15 cellular contexts compared by ENCODE assay signal in genomic region chr1:224622831-224623230, GRCh38. TPM values are rescaled to one million over a fixed set of nuclear protein-coding genes. Genes with fewer than 3 reads are reported as not detected.
DNase-seq lines count a peak whose midpoint lies in the region; ATAC-seq and TF ChIP-seq lines count a peak whose summit lies in the region.
"Had no signal": no experiment of that assay in that cellular context is flagged by ENCODE, and none has a peak within 500 bp of the region (broad histone marks: within the 10 kb centered on the region; RNA-seq: fewer than 3 reads in every experiment).

No MANE protein-coding gene starts in this region.

- H3K14ac ChIP-seq in mesenchymal stem cell (ENCODE audit: low read length in 2 of 2) = peak overlapping the region in 1 of 2 experiments; percentile 86

- peak overlapping the region; percentile 50 to 96 for H3K18ac ChIP-seq in mesenchymal stem cell (ENCODE audit: low read depth in 1 of 2, low read length in 2 of 2)

- H2BK120ac ChIP-seq in mesenchymal stem cell (ENCODE audit: low read depth, low read length) = peak overlapping the region; percentile 66

- H3K4me1 ChIP-seq in mesenchymal stem cell (ENCODE audit: control insufficient read depth, insufficient read depth, low read depth, low read length) (peaks cover 28% of the 10 kb centered on the region), aorta (ENCODE audit: control insufficient read depth in 1 of 2, insufficient read depth in 2 of 2, low read length in 2 of 2) (no peaks in the 10 kb centered on the region)
- H3K4me1 ChIP-seq: gastroesophageal sphincter, prostate gland had no signal

- intact Hi-C loops in CD4-positive, alpha-beta T cell (cut with DNase I, micrococcal nuclease) = loop anchor here in 1 of 2 experiments (10.0 kb wide), 1 partner anchor 802 kb away; the partner anchor contains the start of gene LBR
- intact Hi-C loops in aorta (cut with DNase I) = no loop called here

- peak overlapping the region; percentile 4 for H3K4me2 ChIP-seq in mesenchymal stem cell (ENCODE audit: low read length, poor library complexity, severe bottlenecking)

- H3K4me1 Mint-ChIP-seq in CD4-positive, alpha-beta T cell (ENCODE audit: low read depth) = peaks cover 48% of the 10 kb centered on the region
- H3K4me1 Mint-ChIP-seq in activated CD4-positive, alpha-beta memory T cell treated with anti-CD3 and anti-CD28 coated beads, Interleukin-2, amount 10 ng/mL, durations not matched to agents 7 days and 5 days = peaks cover 59% of the 10 kb centered on the region

- H2BK5ac ChIP-seq in mesenchymal stem cell (ENCODE audit: low read depth, low read length, poor library complexity, severe bottlenecking) = peak overlapping the region; percentile 47

- no peak overlapping the region for H3K4me3 Mint-ChIP-seq in CD4-positive, alpha-beta T cell
- no peak overlapping the region for H3K4me3 Mint-ChIP-seq in activated CD4-positive, alpha-beta memory T cell treated with anti-CD3 and anti-CD28 coated beads, Interleukin-2, amount 10 ng/mL, durations not matched to agents 7 days and 5 days
- H3K4me3 Mint-ChIP-seq: stimulated activated naive B cell treated with anti-CD40 and anti-IgM and Interleukin-4, amounts not matched to agents 10 μg/mL and 1 μg/mL and 100 μg/mL, for 72 hours had no signal

- CTCF ChIA-PET in CD4-positive, alpha-beta T cell (lab: Charles Lee) = no interaction called here
- CTCF ChIA-PET in activated CD4-positive, alpha-beta memory T cell treated with anti-CD3 and anti-CD28 coated beads, Interleukin-2, amount 10 ng/mL, durations not matched to agents 7 days and 5 days (lab: Charles Lee) = interaction anchor here (1.0 to 3.5 kb wide), 6 partner anchors 10 to 228 kb away, joined by 3 to 24 read pairs (median 4); no protein-coding TSS in a partner anchor

- H3K4me3 ChIP-seq in HFF-Myc (replicated peaks; ENCODE audit: low read depth, low read length) (0 out of 2 replicates have a peak overlapping the region, but pooled peaks have one; percentile 2), mesenchymal stem cell (ENCODE audit: insufficient read depth in 1 of 2, low read depth in 1 of 2, low read length in 2 of 2) (peak overlapping the region in 1 of 2 experiments; percentile 100), aorta (ENCODE audit: low read length in 2 of 2) (no peak overlapping the region)
- H3K4me3 ChIP-seq: coronary artery, gastroesophageal sphincter, prostate gland, transverse colon had no signal

- H3K27ac Mint-ChIP-seq in CD4-positive, alpha-beta T cell = peak overlapping the region; percentile 83
- peak overlapping the region; percentile 98 for H3K27ac Mint-ChIP-seq in activated CD4-positive, alpha-beta memory T cell treated with anti-CD3 and anti-CD28 coated beads, Interleukin-2, amount 10 ng/mL, durations not matched to agents 7 days and 5 days
- H3K27ac Mint-ChIP-seq: stimulated activated naive B cell treated with anti-CD40 and anti-IgM and Interleukin-4, amounts not matched to agents 10 μg/mL and 1 μg/mL and 100 μg/mL, for 72 hours had no signal

- peak overlapping the region; percentile 29 to 69 for H3K4ac ChIP-seq in mesenchymal stem cell (ENCODE audit: low read depth in 1 of 2, low read length in 2 of 2)

- no peak for TF ChIP-seq CTCF in CD4-positive, alpha-beta T cell (IDR thresholded peaks at IDR 0.05)
- no peak for TF ChIP-seq CTCF in HFF-Myc (IDR thresholded peaks at IDR 0.05; ENCODE audit: low read depth, low read length, missing control alignments)

- WGBS in mesenchymal stem cell = 71% methylated on average over 2 of the region's 2 CpGs
- 96 to 97% methylated on average over 2 of the region's 2 CpGs for WGBS in aorta, 2 donors

- H3K9ac ChIP-seq in mesenchymal stem cell (ENCODE audit: low read length) = peak overlapping the region; percentile 67

- peak overlapping the region; percentile 2 for H4K8ac ChIP-seq in mesenchymal stem cell (ENCODE audit: low read length)

- peak overlapping the region; percentile 19 to 100 for H2BK12ac ChIP-seq in mesenchymal stem cell (ENCODE audit: low read length in 2 of 2)

- no peak overlapping the region for H2AFZ ChIP-seq in mesenchymal stem cell (ENCODE audit: low read depth, low read length)

- no peaks in the 10 kb centered on the region for H3K9me3 ChIP-seq in CD4-positive, alpha-beta T cell (ENCODE audit: control insufficient read depth, low read length)
- H3K9me3 ChIP-seq in mesenchymal stem cell (ENCODE audit: control insufficient read depth, low read length) (no peaks in the 10 kb centered on the region), aorta (ENCODE audit: control insufficient read depth, low read length) (no peaks in the 10 kb centered on the region)
- H3K9me3 ChIP-seq: gastroesophageal sphincter, prostate gland, transverse colon had no signal

- POLR2A ChIA-PET in CD4-positive, alpha-beta T cell (lab: Charles Lee) = interaction anchor here (0.7 to 1.8 kb wide), 2 partner anchors 11 to 27 kb away, joined by 3 to 5 read pairs; no protein-coding TSS in a partner anchor
- POLR2A ChIA-PET in activated CD4-positive, alpha-beta memory T cell treated with anti-CD3 and anti-CD28 coated beads, Interleukin-2, amount 10 ng/mL, durations not matched to agents 7 days and 5 days (lab: Charles Lee) = interaction anchor here (0.9 to 3.4 kb wide), 10 partner anchors 10 to 440 kb away, joined by 3 to 24 read pairs (median 4); partner anchors contain the start of genes DEGS1 and WDR26

- no peaks in the 10 kb centered on the region for H3K36me3 Mint-ChIP-seq in CD4-positive, alpha-beta T cell (ENCODE audit: low read depth)
- peaks cover 16% of the 10 kb centered on the region for H3K36me3 Mint-ChIP-seq in activated CD4-positive, alpha-beta memory T cell treated with anti-CD3 and anti-CD28 coated beads, Interleukin-2, amount 10 ng/mL, durations not matched to agents 7 days and 5 days (ENCODE audit: low read depth)

- H2BK15ac ChIP-seq in mesenchymal stem cell (ENCODE audit: low read depth, poor library complexity, severe bottlenecking) = peak overlapping the region; percentile 13

- H3K27ac ChIP-seq in CD4-positive, alpha-beta T cell (ENCODE audit: low read depth, low read length) = no peak overlapping the region
- H3K27ac ChIP-seq in mesenchymal stem cell (ENCODE audit: low read length, poor library complexity, severe bottlenecking) = peak overlapping the region; percentile 90
- H3K27ac ChIP-seq in aorta (ENCODE audit: low read depth in 1 of 2, low read length in 2 of 2) = no peak overlapping the region
- H3K27ac ChIP-seq: coronary artery, gastroesophageal sphincter, prostate gland, transverse colon had no signal

- H3K36me3 ChIP-seq in mesenchymal stem cell (ENCODE audit: control insufficient read depth in 1 of 2, insufficient read depth in 2 of 2, low read depth in 1 of 2, low read length in 2 of 2) = peaks cover 0 to 95% of the 10 kb centered on the region in 2 experiments
- H3K36me3 ChIP-seq in aorta (ENCODE audit: control insufficient read depth in 1 of 2, insufficient read depth in 2 of 2, low read length in 1 of 2) = no peaks in the 10 kb centered on the region
- H3K36me3 ChIP-seq: gastroesophageal sphincter, prostate gland, transverse colon had no signal

- peak overlapping the region; percentile 5 for H4K91ac ChIP-seq in mesenchymal stem cell (ENCODE audit: low read length)

- no peak for ATAC-seq in CD4-positive, alpha-beta T cell (ENCODE audit: poor library complexity)
- no peak for ATAC-seq in HG02759 (IDR thresholded peaks at IDR 0.05; ENCODE audit: unreplicated experiment)
- ATAC-seq in aorta (ENCODE audit: low FRiP score) = no peak
- ATAC-seq: gastroesophageal sphincter had no signal

- peak overlapping the region in 1 of 2 experiments; percentile 14 for H3K23ac ChIP-seq in mesenchymal stem cell (ENCODE audit: low read length in 2 of 2)

- peaks cover 60% of the 10 kb centered on the region for H3K27me3 Mint-ChIP-seq in CD4-positive, alpha-beta T cell
- H3K27me3 Mint-ChIP-seq in activated CD4-positive, alpha-beta memory T cell treated with anti-CD3 and anti-CD28 coated beads, Interleukin-2, amount 10 ng/mL, durations not matched to agents 7 days and 5 days = peaks cover 31% of the 10 kb centered on the region

- peaks cover 35% of the 10 kb centered on the region for H3K27me3 ChIP-seq in CD4-positive, alpha-beta T cell (ENCODE audit: control insufficient read depth, insufficient read depth, low read length)
- H3K27me3 ChIP-seq in mesenchymal stem cell (ENCODE audit: control insufficient read depth in 1 of 2, insufficient read depth in 1 of 2, low read length in 2 of 2) (no peaks in the 10 kb centered on the region), aorta (ENCODE audit: control insufficient read depth in 1 of 2, insufficient read depth in 2 of 2, low read length in 1 of 2) (peaks cover 0 to 2% of the 10 kb centered on the region in 2 donors)

- peaks cover 14% of the 10 kb centered on the region for H3K9me3 Mint-ChIP-seq in CD4-positive, alpha-beta T cell
- peaks cover 13% of the 10 kb centered on the region for H3K9me3 Mint-ChIP-seq in activated CD4-positive, alpha-beta memory T cell treated with anti-CD3 and anti-CD28 coated beads, Interleukin-2, amount 10 ng/mL, durations not matched to agents 7 days and 5 days

- peak overlapping the region; percentile 10 for H2AK5ac ChIP-seq in mesenchymal stem cell (ENCODE audit: low read length, severe bottlenecking)

- H3K79me1 ChIP-seq in mesenchymal stem cell (replicated peaks; ENCODE audit: low read length, poor library complexity, severe bottlenecking) = peaks cover 16% of the 10 kb centered on the region

- DNase-seq in CD4-positive, alpha-beta T cell = no peak
- DNase-seq in HFF-Myc (ENCODE audit: extremely low read depth, low read depth) (no peak), mesenchymal stem cell (no peak), COR-L47 (lab: John Stamatoyannopoulos, UW) (no peak), aorta (no peak), NCI-H82 (lab: John Stamatoyannopoulos, UW) (no peak)
- no peak for DNase-seq in activated CD4-positive, alpha-beta memory T cell treated with anti-CD3 and anti-CD28 coated beads, Interleukin-2, amount 10 ng/mL, durations not matched to agents 7 days and 5 days
- DNase-seq: NCI-H345; SIG-M5; stimulated activated naive B cell treated with anti-CD40 and anti-IgM and Interleukin-4, amounts not matched to agents 10 μg/mL and 1 μg/mL and 100 μg/mL, for 72 hours; transverse colon had no signal

RNA-seq across cellular contexts. Expression of gene CNIH3, which starts 6.7 kb away (rescaled TPM):
- 1 to 10 TPM; 1.8 to 2.5 TPM for total RNA-seq in CD4-positive, alpha-beta T cell
- 1 to 10 TPM; 1.4 to 1.9 TPM for total RNA-seq in activated CD4-positive, alpha-beta memory T cell treated with anti-CD3 and anti-CD28 coated beads, Interleukin-2, amount 10 ng/mL, durations not matched to agents 7 days and 5 days
- polyA plus RNA-seq in mesenchymal stem cell (2013, experiment 1 of 2) = 5.4 TPM
- 6.0 TPM for polyA plus RNA-seq in mesenchymal stem cell (2013, experiment 2 of 2)
- 1 to 10 TPM; 2.4 to 3.4 TPM for total RNA-seq in aorta
- polyA plus RNA-seq in aorta = 1 to 10 TPM; 3.3 to 8.2 TPM
